8 cellular contexts compared by ENCODE assay signal in the genomic region with DNA sequence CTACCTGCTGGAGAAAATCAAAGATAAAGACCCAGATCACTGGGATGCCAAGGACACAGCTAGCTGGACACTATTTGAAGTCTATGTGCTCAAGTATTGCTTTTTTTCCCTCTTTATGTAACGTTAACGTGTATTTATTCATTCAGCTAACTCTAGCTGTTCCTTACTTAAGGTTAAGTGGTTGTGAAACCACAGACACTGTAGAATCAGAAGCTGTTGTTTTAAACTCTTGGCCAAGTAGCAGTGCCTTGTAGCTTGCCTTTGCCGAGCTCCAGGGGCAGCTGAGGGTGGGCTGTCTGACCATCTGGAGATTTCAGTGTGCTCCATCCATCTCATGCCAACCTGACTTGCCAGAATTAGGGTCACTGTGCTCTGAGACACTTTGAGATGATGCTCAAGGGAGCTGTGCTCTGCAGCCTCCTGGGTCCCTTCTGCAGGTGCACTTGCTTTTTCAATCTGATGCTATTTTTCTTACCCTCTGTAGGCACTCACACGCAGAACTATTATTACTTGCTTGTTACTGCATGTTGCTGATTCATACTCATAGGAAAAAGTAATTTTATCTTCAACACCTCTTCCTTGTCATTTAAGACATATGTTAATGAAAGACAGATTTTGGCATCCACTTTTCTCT.
DNase-seq lines count a peak whose midpoint lies in the region; ATAC-seq and TF ChIP-seq lines count a peak whose summit lies in the region.

No MANE protein-coding gene starts in this region.

- peaks cover 44% of the 10 kb centered on the region for H3K4me1 Mint-ChIP-seq in activated CD8-positive, alpha-beta T cell treated with anti-CD3 and anti-CD28 coated beads for 36 hours (ENCODE audit: low read depth)
- peaks cover 33% of the 10 kb centered on the region for H3K4me1 Mint-ChIP-seq in activated CD8-positive, alpha-beta T cell treated with anti-CD3 and anti-CD28 coated beads, Interleukin-2, amount 10 ng/mL, durations not matched to agents 7 days and 5 days (ENCODE audit: low read depth)

- no peak overlapping the region for H3K4me3 Mint-ChIP-seq in activated CD8-positive, alpha-beta T cell treated with anti-CD3 and anti-CD28 coated beads for 36 hours
- H3K4me3 Mint-ChIP-seq in activated CD8-positive, alpha-beta T cell treated with anti-CD3 and anti-CD28 coated beads, Interleukin-2, amount 10 ng/mL, durations not matched to agents 7 days and 5 days: no peak overlapping the region

- no peak for TF ChIP-seq CTCF in activated CD8-positive, alpha-beta T cell treated with anti-CD3 and anti-CD28 coated beads for 36 hours (IDR thresholded peaks at IDR 0.05)

- peaks cover 42% of the 10 kb centered on the region for H3K36me3 Mint-ChIP-seq in activated CD8-positive, alpha-beta T cell treated with anti-CD3 and anti-CD28 coated beads for 36 hours (ENCODE audit: low read depth)
- H3K36me3 Mint-ChIP-seq in activated CD8-positive, alpha-beta T cell treated with anti-CD3 and anti-CD28 coated beads, Interleukin-2, amount 10 ng/mL, durations not matched to agents 7 days and 5 days (ENCODE audit: low read depth): peaks cover 19% of the 10 kb centered on the region

- peak overlapping the region; percentile 14 for H3K27ac Mint-ChIP-seq in activated CD8-positive, alpha-beta T cell treated with anti-CD3 and anti-CD28 coated beads for 36 hours
- H3K27ac Mint-ChIP-seq in activated CD8-positive, alpha-beta T cell treated with anti-CD3 and anti-CD28 coated beads, Interleukin-2, amount 10 ng/mL, durations not matched to agents 7 days and 5 days: no peak overlapping the region

- DNase-seq in activated CD8-positive, alpha-beta T cell treated with anti-CD3 and anti-CD28 coated beads for 36 hours: peak; percentile 12
- DNase-seq in activated CD8-positive, alpha-beta T cell treated with anti-CD3 and anti-CD28 coated beads, Interleukin-2, amount 10 ng/mL, durations not matched to agents 7 days and 5 days: no peak
- peak; percentile 50 to 52 for DNase-seq in activated T-cell treated with anti-CD3 and anti-CD28 coated beads, Interleukin-2, amount 50 U/mL, for 48 hours
- DNase-seq in pons (ENCODE audit: low spot score) (peak; percentile 19), NCI-H774 (lab: John Stamatoyannopoulos, UW) (no peak), dedifferentiated amniotic fluid mesenchymal stem cell (ENCODE audit: extremely low spot score) (no peak), Kasumi-1 (lab: John Stamatoyannopoulos, UW) (no peak)

- peak; percentile 25 for ATAC-seq in activated CD8-positive, alpha-beta T cell treated with anti-CD3 and anti-CD28 coated beads for 36 hours
- no peak for ATAC-seq in activated CD8-positive, alpha-beta T cell treated with anti-CD3 and anti-CD28 coated beads, Interleukin-2, amount 10 ng/mL, durations not matched to agents 7 days and 5 days
- peak; percentile 39 for ATAC-seq in HG02798 (IDR thresholded peaks at IDR 0.05; ENCODE audit: poor library complexity, unreplicated experiment)

- POLR2A ChIA-PET in activated CD8-positive, alpha-beta T cell treated with anti-CD3 and anti-CD28 coated beads for 36 hours (lab: Charles Lee): interaction anchor here (0.6 to 1.7 kb wide), 4 partner anchors 9 to 159 kb away, joined by 3 to 8 read pairs (median 4); partner anchors contain the start of genes DCAF17 and METTL8
- POLR2A ChIA-PET in activated CD8-positive, alpha-beta T cell treated with anti-CD3 and anti-CD28 coated beads, Interleukin-2, amount 10 ng/mL, durations not matched to agents 7 days and 5 days (lab: Charles Lee): no interaction called here

- intact Hi-C loops in activated CD8-positive, alpha-beta T cell treated with anti-CD3 and anti-CD28 coated beads for 36 hours (cut with micrococcal nuclease): loop anchor here (5.0 kb wide), 1 partner anchor 155 kb away; the partner anchor contains the start of gene TLK1

- no peaks in the 10 kb centered on the region for H3K27me3 Mint-ChIP-seq in activated CD8-positive, alpha-beta T cell treated with anti-CD3 and anti-CD28 coated beads for 36 hours
- H3K27me3 Mint-ChIP-seq in activated CD8-positive, alpha-beta T cell treated with anti-CD3 and anti-CD28 coated beads, Interleukin-2, amount 10 ng/mL, durations not matched to agents 7 days and 5 days (ENCODE audit: low read depth): no peaks in the 10 kb centered on the region

- H3K9me3 Mint-ChIP-seq in activated CD8-positive, alpha-beta T cell treated with anti-CD3 and anti-CD28 coated beads for 36 hours: peaks cover 7% of the 10 kb centered on the region
- H3K9me3 Mint-ChIP-seq in activated CD8-positive, alpha-beta T cell treated with anti-CD3 and anti-CD28 coated beads, Interleukin-2, amount 10 ng/mL, durations not matched to agents 7 days and 5 days (ENCODE audit: insufficient read depth): no peaks in the 10 kb centered on the region

- CTCF ChIA-PET in activated CD8-positive, alpha-beta T cell treated with anti-CD3 and anti-CD28 coated beads for 36 hours (lab: Charles Lee): interaction anchor here (0.6 to 2.6 kb wide), 7 partner anchors 10 to 231 kb away, joined by 3 to 10 read pairs (median 4); no protein-coding TSS in a partner anchor
- CTCF ChIA-PET in activated CD8-positive, alpha-beta T cell treated with anti-CD3 and anti-CD28 coated beads, Interleukin-2, amount 10 ng/mL, durations not matched to agents 7 days and 5 days (lab: Charles Lee): interaction anchor here (1.1 to 1.2 kb wide), 3 partner anchors 9 to 344 kb away, joined by 3 to 4 read pairs (median 4); no protein-coding TSS in a partner anchor

Comparison
In these comparisons a context has a peak if more than half of its experiments do, and no peak if none do; other contexts are left out.
1. DNase-seq: peak in activated CD8-positive, alpha-beta T cell treated with anti-CD3 and anti-CD28 coated beads for 36 hours (single experiment), activated T-cell treated with anti-CD3 and anti-CD28 coated beads, Interleukin-2, amount 50 U/mL, for 48 hours (2 of 2) and pons (single experiment); none in activated CD8-positive, alpha-beta T cell treated with anti-CD3 and anti-CD28 coated beads, Interleukin-2, amount 10 ng/mL, durations not matched to agents 7 days and 5 days (single experiment), NCI-H774 (single experiment), dedifferentiated amniotic fluid mesenchymal stem cell (single experiment) and Kasumi-1 (0 of 2).